11 cellular contexts compared by ENCODE assay signal in the genomic region with DNA sequence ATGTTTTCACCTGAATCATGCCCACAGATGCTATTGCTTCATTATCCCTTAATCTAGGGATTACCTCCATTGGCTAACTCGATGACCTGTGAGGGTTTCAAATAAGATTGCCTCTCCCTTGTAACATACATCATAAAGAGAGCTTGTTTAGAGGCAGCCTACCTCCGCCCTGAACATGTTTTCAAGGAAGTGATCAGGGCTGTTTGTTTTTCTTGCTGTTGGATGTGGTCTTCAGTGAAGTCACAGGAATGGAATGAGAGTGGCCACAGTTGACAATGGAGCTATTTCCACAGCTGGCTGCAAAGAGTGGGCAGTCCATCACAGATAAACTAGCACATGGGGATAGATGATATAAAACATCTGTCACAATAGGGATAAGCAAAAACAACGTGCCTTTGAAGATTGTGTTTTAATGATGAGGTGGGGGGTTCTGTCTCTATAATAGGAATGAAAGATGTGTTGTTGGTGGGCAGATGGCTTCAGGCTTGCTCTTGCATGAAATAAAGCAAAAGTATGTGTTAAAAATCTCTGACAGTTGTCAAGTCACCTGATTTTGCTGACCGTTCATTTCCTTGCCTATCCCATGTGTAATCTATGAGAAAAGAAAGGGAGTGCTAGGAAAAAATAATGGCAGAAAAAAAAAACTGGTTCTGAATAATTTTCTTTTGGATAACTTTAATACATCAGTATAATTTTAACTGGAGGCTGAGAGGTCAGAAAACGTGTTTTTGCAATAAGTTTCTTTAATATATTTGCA.
DNase-seq lines count a peak whose midpoint lies in the region; ATAC-seq, FAIRE-seq and TF ChIP-seq lines count a peak whose summit lies in the region.
"Had no signal": no experiment of that assay in that cellular context is flagged by ENCODE, and none has a peak within 500 bp of the region (broad histone marks: within the 10 kb centered on the region; RNA-seq: fewer than 3 reads in every experiment).

No MANE protein-coding gene starts in this region.

- no peak for TF ChIP-seq EP300 in A549 (IDR thresholded peaks at IDR 0.05)

- no peak overlapping the region for H3K4me3 ChIP-seq in A549

- no peaks in the 10 kb centered on the region for H3K9me3 ChIP-seq in A549

- no peaks in the 10 kb centered on the region for H3K4me1 ChIP-seq in A549

- no peak overlapping the region for H3K27ac ChIP-seq in A549

- TF ChIP-seq RAD21 in A549 (conservative IDR thresholded peaks at IDR 0.05 in 1 of 2, IDR thresholded peaks at IDR 0.05 in 1 of 2) = no peak

- WGBS in A549 (ENCODE audit: missing lambda C conversion rate) = 58% methylated on average over 5 of the region's 5 CpGs

- no peak for FAIRE-seq in A549 (lab: Jason Lieb, UNC)

- TF ChIP-seq CTCF in A549 (IDR thresholded peaks at IDR 0.05) = no peak

- ATAC-seq in A549 (no peak; a peak in 1 of 6 replicates), GM21423 (IDR thresholded peaks at IDR 0.05; ENCODE audit: unreplicated experiment) (no peak)

- CTCF ChIA-PET in A549 (lab: Yijun Ruan, JAX) = no interaction called here

- DNase-seq in A549 (ENCODE audit: low read depth in 1 of 2, low spot score in 1 of 2) (peak in 1 of 2 experiments; percentile 9), HuH-7.5 (ENCODE audit: low spot score) (peak; percentile 11), dermis blood vessel endothelial cell (peak; percentile 67), left kidney (ENCODE audit: low read depth, low spot score) (peak; percentile 76), NCI-H446 (lab: John Stamatoyannopoulos, UW) (no peak), ecto neural progenitor cell (ENCODE audit: low spot score) (no peak), NCI-H2196 treated with DMSO at 0.1 percent for 48 hours (lab: John Stamatoyannopoulos, UW; ENCODE audit: unreplicated experiment) (no peak)
- DNase-seq: activated effector memory CD4-positive, alpha-beta T cell treated with anti-CD3 and anti-CD28 coated beads, Interleukin-2, amount 50 U/mL, for 16 hours; NCI-H1436; T-helper 2 cell had no signal

- POLR2A ChIA-PET in A549 (lab: Yijun Ruan, JAX) = no interaction called here

- TF ChIP-seq POLR2A in A549 (IDR thresholded peaks at IDR 0.05; ENCODE audit: low read length) = no peak

- H3K4me2 ChIP-seq in A549 = no peak overlapping the region

TF ChIP-seq in A549, 52 proteins besides CTCF, POLR2A, EP300 and RAD21:
- TF ChIP-seq HOXB5 (CRISPR knock-in tag; IDR thresholded peaks at IDR 0.05) (no peak), HEYL (CRISPR knock-in tag; IDR thresholded peaks at IDR 0.05) (no peak), BHLHE40 (IDR thresholded peaks at IDR 0.05; ENCODE audit: low read depth, low read length) (no peak), MAFK (IDR thresholded peaks at IDR 0.05; ENCODE audit: partially characterized antibody) (peak; percentile 78), FOSL2 (IDR thresholded peaks at IDR 0.05) (no peak), FOSL2 (CRISPR knock-in tag; IDR thresholded peaks at IDR 0.05) (no peak), RFX5 (IDR thresholded peaks at IDR 0.05) (no peak), RNF2 (IDR thresholded peaks at IDR 0.05; ENCODE audit: borderline replicate concordance, low read depth) (no peak)

Comparison
In these comparisons a context has a peak if more than half of its experiments do, and no peak if none do; other contexts are left out.
1. DNase-seq: peak in HuH-7.5 (single experiment), dermis blood vessel endothelial cell (single experiment) and left kidney (single experiment); none in NCI-H446 (0 of 2), ecto neural progenitor cell (single experiment) and NCI-H2196 treated with DMSO at 0.1 percent for 48 hours (single experiment).